ENCODE assay signal across 3 cellular contexts in the genomic region with DNA sequence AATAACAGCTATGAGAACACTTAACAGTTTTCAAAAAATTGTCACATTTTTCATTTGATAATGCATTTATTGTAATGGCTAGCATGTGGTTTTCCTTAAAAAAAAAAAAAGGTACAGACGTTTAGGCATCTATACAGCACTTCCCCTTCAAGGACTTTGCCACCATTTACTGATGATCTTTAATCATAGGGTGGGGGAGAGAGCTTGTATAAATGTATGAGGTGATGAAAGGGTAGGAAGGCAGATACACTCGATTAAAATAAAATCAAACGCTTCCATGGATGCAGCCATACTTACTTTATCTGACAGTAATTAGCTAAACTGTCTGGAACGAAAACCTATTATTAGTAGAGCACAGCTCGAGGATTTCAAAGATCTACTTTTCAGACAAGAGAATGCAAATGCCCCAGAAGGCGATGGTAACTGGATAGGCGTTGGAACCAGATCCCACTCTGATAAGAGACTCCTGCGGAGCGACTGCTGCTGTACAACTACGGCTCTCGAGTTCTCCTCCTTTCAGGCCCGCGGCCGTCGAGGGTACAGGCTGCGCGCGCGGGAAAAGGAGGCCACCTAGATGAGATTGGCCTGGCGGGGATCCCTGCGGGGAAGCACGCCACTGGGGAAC.
TF ChIP-seq lines count a peak whose summit lies in the region.

No MANE protein-coding gene starts in this region.

TF ChIP-seq in SK-N-SH, 30 proteins besides CTCF, POLR2A, EP300 and RAD21 (continued from another document):
- TF ChIP-seq REST (IDR thresholded peaks at IDR 0.05; ENCODE audit: low read depth, low read length) (no peak), POLR2AphosphoS5 (IDR thresholded peaks at IDR 0.05; ENCODE audit: low read depth, low read length) (no peak)

TF ChIP-seq in SK-N-SH treated with all-trans-retinoic acid at 6 μM for 48 hours, 23 proteins besides CTCF, POLR2A, EP300 and RAD21:
- TF ChIP-seq, protein P1, sequence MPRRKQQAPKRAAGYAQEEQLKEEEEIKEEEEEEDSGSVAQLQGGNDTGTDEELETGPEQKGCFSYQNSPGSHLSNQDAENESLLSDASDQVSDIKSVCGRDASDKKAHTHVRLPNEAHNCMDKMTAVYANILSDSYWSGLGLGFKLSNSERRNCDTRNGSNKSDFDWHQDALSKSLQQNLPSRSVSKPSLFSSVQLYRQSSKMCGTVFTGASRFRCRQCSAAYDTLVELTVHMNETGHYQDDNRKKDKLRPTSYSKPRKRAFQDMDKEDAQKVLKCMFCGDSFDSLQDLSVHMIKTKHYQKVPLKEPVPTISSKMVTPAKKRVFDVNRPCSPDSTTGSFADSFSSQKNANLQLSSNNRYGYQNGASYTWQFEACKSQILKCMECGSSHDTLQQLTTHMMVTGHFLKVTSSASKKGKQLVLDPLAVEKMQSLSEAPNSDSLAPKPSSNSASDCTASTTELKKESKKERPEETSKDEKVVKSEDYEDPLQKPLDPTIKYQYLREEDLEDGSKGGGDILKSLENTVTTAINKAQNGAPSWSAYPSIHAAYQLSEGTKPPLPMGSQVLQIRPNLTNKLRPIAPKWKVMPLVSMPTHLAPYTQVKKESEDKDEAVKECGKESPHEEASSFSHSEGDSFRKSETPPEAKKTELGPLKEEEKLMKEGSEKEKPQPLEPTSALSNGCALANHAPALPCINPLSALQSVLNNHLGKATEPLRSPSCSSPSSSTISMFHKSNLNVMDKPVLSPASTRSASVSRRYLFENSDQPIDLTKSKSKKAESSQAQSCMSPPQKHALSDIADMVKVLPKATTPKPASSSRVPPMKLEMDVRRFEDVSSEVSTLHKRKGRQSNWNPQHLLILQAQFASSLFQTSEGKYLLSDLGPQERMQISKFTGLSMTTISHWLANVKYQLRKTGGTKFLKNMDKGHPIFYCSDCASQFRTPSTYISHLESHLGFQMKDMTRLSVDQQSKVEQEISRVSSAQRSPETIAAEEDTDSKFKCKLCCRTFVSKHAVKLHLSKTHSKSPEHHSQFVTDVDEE (CRISPR knock-in tag; IDR thresholded peaks at IDR 0.05) = no peak
- TF ChIP-seq, protein P2, sequence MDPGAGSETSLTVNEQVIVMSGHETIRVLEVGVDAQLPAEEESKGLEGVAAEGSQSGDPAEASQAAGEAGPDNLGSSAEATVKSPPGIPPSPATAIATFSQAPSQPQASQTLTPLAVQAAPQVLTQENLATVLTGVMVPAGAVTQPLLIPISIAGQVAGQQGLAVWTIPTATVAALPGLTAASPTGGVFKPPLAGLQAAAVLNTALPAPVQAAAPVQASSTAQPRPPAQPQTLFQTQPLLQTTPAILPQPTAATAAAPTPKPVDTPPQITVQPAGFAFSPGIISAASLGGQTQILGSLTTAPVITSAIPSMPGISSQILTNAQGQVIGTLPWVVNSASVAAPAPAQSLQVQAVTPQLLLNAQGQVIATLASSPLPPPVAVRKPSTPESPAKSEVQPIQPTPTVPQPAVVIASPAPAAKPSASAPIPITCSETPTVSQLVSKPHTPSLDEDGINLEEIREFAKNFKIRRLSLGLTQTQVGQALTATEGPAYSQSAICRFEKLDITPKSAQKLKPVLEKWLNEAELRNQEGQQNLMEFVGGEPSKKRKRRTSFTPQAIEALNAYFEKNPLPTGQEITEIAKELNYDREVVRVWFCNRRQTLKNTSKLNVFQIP (CRISPR knock-in tag; IDR thresholded peaks at IDR 0.05; ENCODE audit: borderline replicate concordance, low read depth) = no peak
- TF ChIP-seq RARB (CRISPR knock-in tag; IDR thresholded peaks at IDR 0.05) (no peak), PPARA (CRISPR knock-in tag; IDR thresholded peaks at IDR 0.05; ENCODE audit: borderline replicate concordance) (no peak), TCF4 (CRISPR knock-in tag; IDR thresholded peaks at IDR 0.05; ENCODE audit: borderline replicate concordance) (no peak), CSDC2 (CRISPR knock-in tag; IDR thresholded peaks at IDR 0.05) (no peak), SNAI2 (CRISPR knock-in tag; IDR thresholded peaks at IDR 0.05) (no peak), ZNF70 (CRISPR knock-in tag; IDR thresholded peaks at IDR 0.05) (no peak), TOX (CRISPR knock-in tag; IDR thresholded peaks at IDR 0.05; ENCODE audit: borderline replicate concordance) (no peak)
TF ChIP-seq in SK-N-SH treated with all-trans-retinoic acid at 6 μM for 48 hours: peak in this region for 0.

TF ChIP-seq in WTC11, 78 proteins besides CTCF, POLR2A, EP300 and RAD21:
- no peak for TF ChIP-seq PRDM15 (CRISPR knock-in tag; IDR thresholded peaks at IDR 0.05)
- TF ChIP-seq, protein P3, sequence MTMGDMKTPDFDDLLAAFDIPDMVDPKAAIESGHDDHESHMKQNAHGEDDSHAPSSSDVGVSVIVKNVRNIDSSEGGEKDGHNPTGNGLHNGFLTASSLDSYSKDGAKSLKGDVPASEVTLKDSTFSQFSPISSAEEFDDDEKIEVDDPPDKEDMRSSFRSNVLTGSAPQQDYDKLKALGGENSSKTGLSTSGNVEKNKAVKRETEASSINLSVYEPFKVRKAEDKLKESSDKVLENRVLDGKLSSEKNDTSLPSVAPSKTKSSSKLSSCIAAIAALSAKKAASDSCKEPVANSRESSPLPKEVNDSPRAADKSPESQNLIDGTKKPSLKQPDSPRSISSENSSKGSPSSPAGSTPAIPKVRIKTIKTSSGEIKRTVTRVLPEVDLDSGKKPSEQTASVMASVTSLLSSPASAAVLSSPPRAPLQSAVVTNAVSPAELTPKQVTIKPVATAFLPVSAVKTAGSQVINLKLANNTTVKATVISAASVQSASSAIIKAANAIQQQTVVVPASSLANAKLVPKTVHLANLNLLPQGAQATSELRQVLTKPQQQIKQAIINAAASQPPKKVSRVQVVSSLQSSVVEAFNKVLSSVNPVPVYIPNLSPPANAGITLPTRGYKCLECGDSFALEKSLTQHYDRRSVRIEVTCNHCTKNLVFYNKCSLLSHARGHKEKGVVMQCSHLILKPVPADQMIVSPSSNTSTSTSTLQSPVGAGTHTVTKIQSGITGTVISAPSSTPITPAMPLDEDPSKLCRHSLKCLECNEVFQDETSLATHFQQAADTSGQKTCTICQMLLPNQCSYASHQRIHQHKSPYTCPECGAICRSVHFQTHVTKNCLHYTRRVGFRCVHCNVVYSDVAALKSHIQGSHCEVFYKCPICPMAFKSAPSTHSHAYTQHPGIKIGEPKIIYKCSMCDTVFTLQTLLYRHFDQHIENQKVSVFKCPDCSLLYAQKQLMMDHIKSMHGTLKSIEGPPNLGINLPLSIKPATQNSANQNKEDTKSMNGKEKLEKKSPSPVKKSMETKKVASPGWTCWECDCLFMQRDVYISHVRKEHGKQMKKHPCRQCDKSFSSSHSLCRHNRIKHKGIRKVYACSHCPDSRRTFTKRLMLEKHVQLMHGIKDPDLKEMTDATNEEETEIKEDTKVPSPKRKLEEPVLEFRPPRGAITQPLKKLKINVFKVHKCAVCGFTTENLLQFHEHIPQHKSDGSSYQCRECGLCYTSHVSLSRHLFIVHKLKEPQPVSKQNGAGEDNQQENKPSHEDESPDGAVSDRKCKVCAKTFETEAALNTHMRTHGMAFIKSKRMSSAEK (CRISPR knock-in tag; IDR thresholded peaks at IDR 0.05; ENCODE audit: borderline replicate concordance) = no peak
TF ChIP-seq in WTC11: peak in this region for 0.
